9 cellular contexts compared by ENCODE assay signal in the genomic region with DNA sequence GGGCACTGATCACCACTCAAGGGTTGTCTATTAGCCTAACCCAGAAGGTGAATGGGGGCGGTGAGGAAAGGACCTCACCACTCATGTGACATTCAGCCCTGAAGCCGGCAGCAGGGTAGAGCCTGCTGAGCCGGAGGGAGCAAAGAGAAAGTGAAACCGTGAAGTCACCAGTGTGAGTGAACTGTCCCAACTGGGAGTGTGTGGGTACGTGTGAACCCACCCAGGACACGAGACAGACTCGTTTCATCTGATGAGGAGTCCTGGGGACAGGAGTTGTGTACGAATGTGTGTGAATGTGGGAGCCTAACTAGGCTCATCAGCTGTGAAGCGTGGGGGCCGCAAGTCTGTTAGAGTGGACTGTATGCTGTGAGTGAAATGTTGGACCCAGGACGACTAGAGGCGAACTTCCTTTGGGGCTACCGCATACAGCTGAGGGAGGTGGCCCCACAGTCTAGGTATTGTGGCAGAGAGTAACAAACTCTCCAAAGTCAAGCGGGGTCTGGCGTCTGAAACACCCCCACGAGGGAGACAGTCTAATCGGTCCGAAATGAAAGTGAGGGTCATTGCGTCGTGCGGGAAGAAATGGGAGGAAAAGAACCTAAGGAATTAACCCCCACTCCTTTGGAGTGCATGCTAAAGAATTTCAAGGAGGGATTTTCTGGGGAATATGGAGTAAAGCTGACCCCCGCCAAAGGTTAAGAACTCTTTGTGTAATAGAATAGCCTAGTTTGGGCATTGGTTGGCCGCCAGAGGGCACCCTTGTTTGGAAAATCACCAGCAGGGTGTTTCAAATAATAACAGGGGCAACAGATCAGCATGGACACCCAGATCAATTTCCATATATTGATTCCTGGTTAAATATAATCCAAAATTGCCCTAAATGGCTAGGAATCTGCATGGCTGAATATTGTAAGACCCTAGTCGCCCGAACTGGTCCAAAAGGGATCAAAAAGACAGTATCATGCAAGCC. TPM values are rescaled to one million over a fixed set of nuclear protein-coding genes. Genes with fewer than 3 reads are reported as not detected.
A peak's percentile ranks its signal among the peaks of the same experiment; 100 is the strongest.
DNase-seq lines count a peak whose midpoint lies in the region; ATAC-seq and TF ChIP-seq lines count a peak whose summit lies in the region.
"Had no signal": no experiment of that assay in that cellular context is flagged by ENCODE, and none has a peak within 500 bp of the region (broad histone marks: within the 10 kb centered on the region; RNA-seq: fewer than 3 reads in every experiment).

No MANE protein-coding gene starts in this region.

- no peak overlapping the region for H3K9ac ChIP-seq in SK-N-SH

- no peak for TF ChIP-seq RAD21 in SK-N-SH (IDR thresholded peaks at IDR 0.05; ENCODE audit: low read length)

- POLR2A ChIA-PET in SK-N-SH (lab: Yijun Ruan, JAX): no interaction called here

- intact Hi-C loops in left ventricle myocardium inferior (cut with micrococcal nuclease): no loop called here
- intact Hi-C loops in upper lobe of right lung (cut with DNase I): no loop called here

- peak; percentile 63 for TF ChIP-seq CTCF in left ventricle myocardium inferior (IDR thresholded peaks at IDR 0.05; ENCODE audit: borderline replicate concordance)
- peak; percentile 45 for TF ChIP-seq CTCF in upper lobe of right lung (IDR thresholded peaks at IDR 0.05)
- TF ChIP-seq CTCF in SK-N-SH (IDR thresholded peaks at IDR 0.05): no peak

- DNase-seq in A172 (ENCODE audit: low spot score): peak; percentile 40
- peak; percentile 32 for DNase-seq in left ventricle myocardium inferior
- peak; percentile 66 for DNase-seq in upper lobe of right lung
- no peak for DNase-seq in NCI-H510A treated with DMSO at 0.1 percent for 48 hours (lab: John Stamatoyannopoulos, UW)
- no peak for DNase-seq in SK-N-SH
- DNase-seq in NCI-H345 (lab: John Stamatoyannopoulos, UW): no peak

- peak overlapping the region; percentile 77 for H3K27ac ChIP-seq in left ventricle myocardium inferior (replicated peaks)
- peak overlapping the region; percentile 47 for H3K27ac ChIP-seq in upper lobe of right lung
- no peak overlapping the region for H3K27ac ChIP-seq in SK-N-SH (ENCODE audit: low read depth in 2 of 2, low read length in 1 of 2)

- H3K4me1 ChIP-seq in left ventricle myocardium inferior (peaks cover 8% of the 10 kb centered on the region), upper lobe of right lung (no peaks in the 10 kb centered on the region), SK-N-SH (ENCODE audit: control insufficient read depth in 1 of 2, insufficient read depth in 2 of 2, low read depth in 1 of 2, low read length in 1 of 2) (no peaks in the 10 kb centered on the region)

- no peak for TF ChIP-seq EP300 in SK-N-SH (IDR thresholded peaks at IDR 0.05; ENCODE audit: borderline replicate concordance in 1 of 2, low read depth in 1 of 2, low read length in 1 of 2)

- H4K20me1 ChIP-seq in SK-N-SH (ENCODE audit: insufficient read depth): no peaks in the 10 kb centered on the region

- H2AFZ ChIP-seq in SK-N-SH (ENCODE audit: low read depth): no peak overlapping the region

- H3K4me3 ChIP-seq in left ventricle myocardium inferior (peak overlapping the region; percentile 63), upper lobe of right lung (peak overlapping the region; percentile 36), SK-N-SH (ENCODE audit: low read depth in 2 of 2, low read length in 1 of 2) (no peak overlapping the region; a peak in 1 of 4 replicates)

- H3K36me3 ChIP-seq in left ventricle myocardium inferior: no peaks in the 10 kb centered on the region
- H3K36me3 ChIP-seq in upper lobe of right lung: no peaks in the 10 kb centered on the region
- no peaks in the 10 kb centered on the region for H3K36me3 ChIP-seq in SK-N-SH (replicated peaks in 1 of 2; ENCODE audit: control insufficient read depth in 1 of 2, insufficient read depth in 2 of 2, low read length in 1 of 2)

- H3K27me3 ChIP-seq in left ventricle myocardium inferior (ENCODE audit: low read depth) (no peaks in the 10 kb centered on the region), upper lobe of right lung (no peaks in the 10 kb centered on the region), SK-N-SH (ENCODE audit: insufficient read depth) (no peaks in the 10 kb centered on the region)

- peak; percentile 90 for ATAC-seq in HG02642 (IDR thresholded peaks at IDR 0.05; ENCODE audit: poor library complexity, unreplicated experiment)
- peak; percentile 97 for ATAC-seq in activated CD4-positive, CD25-positive, alpha-beta regulatory T cell treated with anti-CD3 and anti-CD28 coated beads, Interleukin-2, amount 50 U/mL, for 24 hours
- ATAC-seq in upper lobe of right lung: peak; percentile 97

- H3K9me3 ChIP-seq in left ventricle myocardium inferior (replicated peaks) (peaks cover 8% of the 10 kb centered on the region), upper lobe of right lung (no peaks in the 10 kb centered on the region), SK-N-SH (no peaks in the 10 kb centered on the region)

- H3K79me2 ChIP-seq in SK-N-SH (ENCODE audit: insufficient read depth): no peaks in the 10 kb centered on the region

- H3F3A ChIP-seq in SK-N-SH (replicated peaks; ENCODE audit: insufficient read depth): no peaks in the 10 kb centered on the region

- H3K4me2 ChIP-seq in SK-N-SH: no peak overlapping the region

- CTCF ChIA-PET in SK-N-SH (lab: Yijun Ruan, JAX): no interaction called here

- no peaks in the 10 kb centered on the region for H3K9me2 ChIP-seq in SK-N-SH

- no CpG with 5 or more reads among the region's 25 CpGs for WGBS in SK-N-SH (ENCODE audit: low lambda C conversion rate)

TF ChIP-seq in SK-N-SH, 30 proteins besides CTCF, POLR2A, EP300 and RAD21:
- TF ChIP-seq POLR2AphosphoS5 (IDR thresholded peaks at IDR 0.05; ENCODE audit: low read depth, low read length) (no peak), EZH2phosphoT487 (IDR thresholded peaks at IDR 0.05; ENCODE audit: borderline replicate concordance, low read depth) (no peak), TEAD4 (IDR thresholded peaks at IDR 0.05; ENCODE audit: borderline replicate concordance, insufficient read depth) (no peak), MXI1 (IDR thresholded peaks at IDR 0.05; ENCODE audit: low read depth, low read length) (no peak), GATA2 (CRISPR knock-in tag; IDR thresholded peaks at IDR 0.05) (no peak), RCOR1 (IDR thresholded peaks at IDR 0.05; ENCODE audit: low read length) (no peak), USF2 (IDR thresholded peaks at IDR 0.05; ENCODE audit: borderline replicate concordance, low read depth, low read length) (no peak)
- TF ChIP-seq, protein P1, sequence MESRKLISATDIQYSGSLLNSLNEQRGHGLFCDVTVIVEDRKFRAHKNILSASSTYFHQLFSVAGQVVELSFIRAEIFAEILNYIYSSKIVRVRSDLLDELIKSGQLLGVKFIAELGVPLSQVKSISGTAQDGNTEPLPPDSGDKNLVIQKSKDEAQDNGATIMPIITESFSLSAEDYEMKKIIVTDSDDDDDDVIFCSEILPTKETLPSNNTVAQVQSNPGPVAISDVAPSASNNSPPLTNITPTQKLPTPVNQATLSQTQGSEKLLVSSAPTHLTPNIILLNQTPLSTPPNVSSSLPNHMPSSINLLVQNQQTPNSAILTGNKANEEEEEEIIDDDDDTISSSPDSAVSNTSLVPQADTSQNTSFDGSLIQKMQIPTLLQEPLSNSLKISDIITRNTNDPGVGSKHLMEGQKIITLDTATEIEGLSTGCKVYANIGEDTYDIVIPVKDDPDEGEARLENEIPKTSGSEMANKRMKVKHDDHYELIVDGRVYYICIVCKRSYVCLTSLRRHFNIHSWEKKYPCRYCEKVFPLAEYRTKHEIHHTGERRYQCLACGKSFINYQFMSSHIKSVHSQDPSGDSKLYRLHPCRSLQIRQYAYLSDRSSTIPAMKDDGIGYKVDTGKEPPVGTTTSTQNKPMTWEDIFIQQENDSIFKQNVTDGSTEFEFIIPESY (IDR thresholded peaks at IDR 0.05; ENCODE audit: borderline replicate concordance, low read depth): no peak
TF ChIP-seq in SK-N-SH: peak in this region for 0.

RNA-seq across cellular contexts. Expression of gene UTY, which starts 43.6 kb away (rescaled TPM):
- 10.8 and 13.2 TPM in 2 replicates for total RNA-seq in A172 (2014; rRNA removed; shearing (Covaris generic))
- total RNA-seq in left ventricle myocardium inferior (10.4 TPM), upper lobe of right lung (31.9 TPM)
- polyA plus RNA-seq in SK-N-SH (2012; rRNA removed): not detected in 2 replicates
- polyA plus RNA-seq in SK-N-SH (2012; cell fraction: cytosol; rRNA removed): not detected in 2 replicates
- polyA plus RNA-seq in SK-N-SH (2012; cell fraction: nucleus; rRNA removed): not detected in 2 replicates
- total RNA-seq: Daoy had no signal

Comparison
In these comparisons a context has a peak if more than half of its experiments do, and no peak if none do; other contexts are left out.
1. DNase-seq: peak in A172 (single experiment), left ventricle myocardium inferior (single experiment) and upper lobe of right lung (single experiment); none in NCI-H510A treated with DMSO at 0.1 percent for 48 hours (single experiment), SK-N-SH (single experiment) and NCI-H345 (single experiment).
2. H3K27ac ChIP-seq: peak in left ventricle myocardium inferior (single experiment) and upper lobe of right lung (single experiment); none in SK-N-SH (0 of 2).
3. H3K4me3 ChIP-seq: peak in left ventricle myocardium inferior (single experiment) and upper lobe of right lung (single experiment); none in SK-N-SH (0 of 2).
4. Peak in every context shown above with its lines, with median percentiles within 50 percentile points of each other: ATAC-seq.